In genomic region chr2:178689808-178690207, GRCh38 we compare ENCODE assay signal across 34 cellular contexts.
"Had no signal": no experiment of that assay in that cellular context is flagged by ENCODE, and none has a peak within 500 bp of the region (broad histone marks: within the 10 kb centered on the region; RNA-seq: fewer than 3 reads in every experiment).

No MANE protein-coding gene starts in this region.

- H3K4me3 ChIP-seq: adrenal gland, body of pancreas, breast epithelium had no signal

- H3K36me3 ChIP-seq: adrenal gland, brain microvascular endothelial cell, breast epithelium had no signal

- H3K27me3 ChIP-seq: adrenal gland, body of pancreas, brain microvascular endothelial cell, breast epithelium had no signal

- FAIRE-seq: astrocyte, TTC549 had no signal

- H3K9me3 ChIP-seq: adrenal gland, body of pancreas, breast epithelium had no signal

- ATAC-seq: activated CD8-positive, alpha-beta T cell treated with anti-CD3 and anti-CD28 coated beads for 36 hours; activated naive CD4-positive, alpha-beta T cell treated with anti-CD3 and anti-CD28 coated beads, Interleukin-2, amount 50 U/mL, for 72 hours; activated T-cell treated with anti-CD3 and anti-CD28 coated beads, Interleukin-2, amount 50 U/mL, for 4 hours; activated T-cell treated with anti-CD3 and anti-CD28 coated beads, Interleukin-2, amount 50 U/mL, for 72 hours; activated T-helper 17 cell treated with anti-CD3 and anti-CD28 coated beads, Interleukin-2, amount 50 U/mL, for 72 hours; body of pancreas had no signal

- H3K27ac ChIP-seq: adrenal gland, body of pancreas, brain microvascular endothelial cell, breast epithelium, VCaP had no signal

- H3K4me1 ChIP-seq: adrenal gland, body of pancreas, breast epithelium had no signal

- DNase-seq: activated B cell treated with CpG ODN at 0.5 μM for 24 hours; activated CD4-positive, alpha-beta memory T cell treated with anti-CD3 and anti-CD28 coated beads for 36 hours; activated CD4-positive, alpha-beta T cell treated with anti-CD3 and anti-CD28 coated beads for 4 hours; activated CD4-positive, alpha-beta T cell treated with anti-CD3 and anti-CD28 coated beads, Interleukin-2, amount 10 ng/mL, durations not matched to agents 24 days and 14 days; activated CD4-positive, alpha-beta T cell treated with anti-CD3 and anti-CD28 coated beads, Interleukin-2, amount 50 U/mL, for 1 hour; activated CD4-positive, alpha-beta T cell treated with anti-CD3 and anti-CD28 coated beads, Interleukin-2, amount 50 U/mL, for 4 hours; activated CD4-positive, CD25-positive, alpha-beta regulatory T cell treated with anti-CD3 and anti-CD28 coated beads, Interleukin-2, amount 50 U/mL, for 72 hours; activated CD8-positive, alpha-beta memory T cell treated with anti-CD3 and anti-CD28 coated beads, Interleukin-2, amount 50 U/mL, for 4 hours; activated CD8-positive, alpha-beta T cell treated with anti-CD3 and anti-CD28 coated beads for 36 hours; activated effector memory CD4-positive, alpha-beta T cell treated with anti-CD3 and anti-CD28 coated beads, Interleukin-2, amount 50 U/mL, for 16 hours; activated gamma-delta T cell treated with Interleukin-2 at 50 U/mL for 16 hours; activated naive CD4-positive, alpha-beta T cell; activated naive CD4-positive, alpha-beta T cell treated with anti-CD3 and anti-CD28 coated beads for 36 hours; activated naive CD4-positive, alpha-beta T cell treated with anti-CD3 and anti-CD28 coated beads, Interleukin-2, amount 50 U/mL, for 16 hours; activated naive CD8-positive, alpha-beta T cell treated with anti-CD3 and anti-CD28 coated beads for 36 hours; activated T-cell treated with anti-CD3 and anti-CD28 coated beads for 4 hours; activated T-cell treated with anti-CD3 and anti-CD28 coated beads, Interleukin-2, amount 50 U/mL, for 1 hour; activated T-cell treated with anti-CD3 and anti-CD28 coated beads, Interleukin-2, amount 50 U/mL, for 4 hours; activated T-cell treated with anti-CD3 and anti-CD28 coated beads, Interleukin-2, amount 50 U/mL, for 72 hours; adrenal gland; amniotic stem cell; aorta; body of pancreas; brain microvascular endothelial cell; caudate nucleus; T-helper 1 cell; T-helper 2 cell; T-helper 9 cell had no signal
